8 cellular contexts compared by ENCODE assay signal in the genomic region with DNA sequence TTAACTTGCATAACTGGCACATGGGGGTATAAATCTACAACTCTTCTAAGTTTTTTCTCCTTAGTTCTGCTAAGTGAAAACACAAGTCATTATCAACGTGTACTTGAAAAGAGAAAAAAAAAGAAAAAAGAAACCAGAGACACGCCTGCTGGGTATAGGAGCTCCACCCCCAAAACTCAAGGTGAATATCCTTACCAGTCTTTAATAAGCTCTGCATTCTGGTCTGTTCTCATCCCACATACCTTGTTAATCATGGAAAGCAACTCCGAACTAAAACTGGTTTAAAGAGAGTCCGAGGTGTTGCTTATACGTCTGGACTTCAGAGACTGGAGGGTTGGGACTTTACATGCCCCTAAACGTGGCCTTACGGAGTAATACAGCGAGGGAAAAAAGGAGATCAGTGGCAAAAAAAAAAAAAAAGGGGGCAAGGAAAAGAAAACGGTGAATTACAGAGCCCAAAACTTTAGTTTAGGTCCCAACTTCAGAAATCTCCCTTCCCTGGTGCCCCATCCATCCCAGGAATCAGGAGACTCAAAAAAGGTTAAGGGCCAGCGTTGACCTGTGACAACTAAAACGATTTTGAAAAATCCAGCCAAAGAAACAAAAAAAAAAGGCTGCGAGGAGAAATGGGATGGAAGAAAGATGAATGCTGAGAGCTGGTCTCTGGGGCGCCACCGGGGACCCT. TPM values are rescaled to one million over a fixed set of nuclear protein-coding genes. Genes with fewer than 3 reads are reported as not detected.
DNase-seq lines count a peak whose midpoint lies in the region; ATAC-seq and FAIRE-seq lines count a peak whose summit lies in the region.

No MANE protein-coding gene starts in this region.

- H3K27ac Mint-ChIP-seq in activated T-cell treated with anti-CD3 and anti-CD28 coated beads, Interleukin-2, amount 50 U/mL, for 24 hours = peak overlapping the region; percentile 90
- H3K27ac Mint-ChIP-seq in activated naive CD8-positive, alpha-beta T cell = peak overlapping the region; percentile 92

- H3K4me1 ChIP-seq in iPS-15b (ENCODE audit: control insufficient read depth, insufficient read depth, low read length) (no peaks in the 10 kb centered on the region), small intestine (ENCODE audit: control insufficient read depth in 2 of 2, insufficient read depth in 1 of 2, low read depth in 1 of 2, low read length in 1 of 2) (peaks cover 5 to 6% of the 10 kb centered on the region in 2 donors)

- no peaks in the 10 kb centered on the region for H3K27me3 ChIP-seq in iPS-15b (ENCODE audit: control insufficient read depth, insufficient read depth, low read length)
- no peaks in the 10 kb centered on the region for H3K27me3 ChIP-seq in small intestine (ENCODE audit: control insufficient read depth in 2 of 2, insufficient read depth in 2 of 2, low read length in 2 of 2)

- H3K9ac ChIP-seq in iPS-15b (ENCODE audit: low read depth, low read length) = peak overlapping the region; percentile 88

- H3K9me3 ChIP-seq in iPS-15b (ENCODE audit: control insufficient read depth, insufficient read depth, low read length) (no peaks in the 10 kb centered on the region), small intestine (ENCODE audit: control insufficient read depth, low read depth) (no peaks in the 10 kb centered on the region)

- H3K9me3 Mint-ChIP-seq in activated T-cell treated with anti-CD3 and anti-CD28 coated beads, Interleukin-2, amount 50 U/mL, for 24 hours = no peaks in the 10 kb centered on the region
- H3K9me3 Mint-ChIP-seq in activated naive CD8-positive, alpha-beta T cell (ENCODE audit: low read depth) = no peaks in the 10 kb centered on the region

- peak overlapping the region; percentile 90 for H3K4me3 ChIP-seq in iPS-15b (ENCODE audit: low read depth, low read length)
- H3K4me3 ChIP-seq in small intestine (ENCODE audit: low read depth in 1 of 2, low read length in 2 of 2) = peak overlapping the region; percentile 85 to 95

- no peaks in the 10 kb centered on the region for H3K27me3 Mint-ChIP-seq in activated T-cell treated with anti-CD3 and anti-CD28 coated beads, Interleukin-2, amount 50 U/mL, for 24 hours
- no peaks in the 10 kb centered on the region for H3K27me3 Mint-ChIP-seq in activated naive CD8-positive, alpha-beta T cell

- peak overlapping the region; percentile 95 for H3K4me3 Mint-ChIP-seq in activated T-cell treated with anti-CD3 and anti-CD28 coated beads, Interleukin-2, amount 50 U/mL, for 24 hours
- H3K4me3 Mint-ChIP-seq in activated naive CD8-positive, alpha-beta T cell = peak overlapping the region; percentile 92

- H3K4me1 Mint-ChIP-seq in activated T-cell treated with anti-CD3 and anti-CD28 coated beads, Interleukin-2, amount 50 U/mL, for 24 hours (ENCODE audit: low read depth) = peaks cover 50% of the 10 kb centered on the region
- H3K4me1 Mint-ChIP-seq in activated naive CD8-positive, alpha-beta T cell (ENCODE audit: low read depth) = peaks cover 49% of the 10 kb centered on the region

- 0 to 1% (median 1%) methylated on average over 14 of the region's 14 CpGs for WGBS in small intestine, 3 donors

- H3K36me3 ChIP-seq in iPS-15b (ENCODE audit: control insufficient read depth, insufficient read depth, low read length) (no peaks in the 10 kb centered on the region), small intestine (ENCODE audit: control insufficient read depth in 2 of 2, insufficient read depth in 2 of 2, low read length in 2 of 2) (no peaks in the 10 kb centered on the region)

- no peak for DNase-seq in activated T-cell treated with anti-CD3 and anti-CD28 coated beads, Interleukin-2, amount 50 U/mL, for 24 hours
- DNase-seq in activated T-cell treated with anti-CD3 and anti-CD28 coated beads for 4 hours (no peak), NCI-H526 treated with DMSO at 0.1 percent for 48 hours (lab: John Stamatoyannopoulos, UW) (peak; percentile 19), small intestine (peak; percentile 82), epidermal melanocyte (ENCODE audit: insufficient read length, low spot score) (no peak)

- peaks cover 47% of the 10 kb centered on the region for H3K36me3 Mint-ChIP-seq in activated T-cell treated with anti-CD3 and anti-CD28 coated beads, Interleukin-2, amount 50 U/mL, for 24 hours (ENCODE audit: low read depth)
- H3K36me3 Mint-ChIP-seq in activated naive CD8-positive, alpha-beta T cell = peaks cover 5% of the 10 kb centered on the region

- no peak for FAIRE-seq in small intestine (lab: Jason Lieb, UNC)

- H3K27ac ChIP-seq in small intestine (ENCODE audit: low read depth in 1 of 2, low read length in 1 of 2) = peak overlapping the region; percentile 88 to 89

- peak; percentile 19 for ATAC-seq in HG02610 (IDR thresholded peaks at IDR 0.05; ENCODE audit: unreplicated experiment)

RNA-seq across cellular contexts. Expression of gene PGRMC2, which starts 1.0 kb away (rescaled TPM):
- polyA plus RNA-seq in small intestine = 10 to 100 TPM; 47.3 to 54.0 (median 51.4) TPM

Comparison
In these comparisons a context has a peak if more than half of its experiments do, and no peak if none do; other contexts are left out.
1. DNase-seq: peak in NCI-H526 treated with DMSO at 0.1 percent for 48 hours (single experiment) and small intestine (single experiment); none in activated T-cell treated with anti-CD3 and anti-CD28 coated beads, Interleukin-2, amount 50 U/mL, for 24 hours (single experiment), activated T-cell treated with anti-CD3 and anti-CD28 coated beads for 4 hours (single experiment) and epidermal melanocyte (single experiment).